ENCODE assay signal across 8 cellular contexts in genomic region chr1:44217809-44218410, GRCh38. TPM values are rescaled to one million over a fixed set of nuclear protein-coding genes. Genes with fewer than 3 reads are reported as not detected.
DNase-seq lines count a peak whose midpoint lies in the region; ATAC-seq and TF ChIP-seq lines count a peak whose summit lies in the region.

No MANE protein-coding gene starts in this region.

- peak; percentile 90 for TF ChIP-seq CTCF in foreskin fibroblast (IDR thresholded peaks at IDR 0.05; ENCODE audit: low read depth, low read length)

- H3K27me3 ChIP-seq in SJCRH30: no peaks in the 10 kb centered on the region

- no peak for ATAC-seq in HG03025 (IDR thresholded peaks at IDR 0.05; ENCODE audit: low FRiP score, unreplicated experiment)

- H3K4me1 ChIP-seq in SJCRH30: no peaks in the 10 kb centered on the region

- DNase-seq in ELF-1 (ENCODE audit: low read depth, low spot score) (peak; percentile 87), LoVo (ENCODE audit: low spot score) (peak; percentile 58), SJCRH30 (peak; percentile 71 to 90), foreskin fibroblast (peak; percentile 52 to 84), occipital lobe (lab: John Stamatoyannopoulos, UW) (peak; percentile 52)
- DNase-seq in activated effector memory CD4-positive, alpha-beta T cell treated with Interleukin-2 at 50 U/mL for 16 hours: peak; percentile 53

- H3K4me3 ChIP-seq in SJCRH30 (no peak overlapping the region), foreskin fibroblast (ENCODE audit: low read depth in 1 of 2, low read length in 2 of 2) (no peak overlapping the region)

- H3K36me3 ChIP-seq in SJCRH30: peaks cover 22% of the 10 kb centered on the region

- H3K27ac ChIP-seq in SJCRH30 (no peak overlapping the region), temporal lobe (ENCODE audit: low read depth, low read length) (peak overlapping the region; percentile 64)

- H3K9me3 ChIP-seq in SJCRH30 (replicated peaks): no peaks in the 10 kb centered on the region

RNA-seq across cellular contexts. Expression of gene DMAP1, which starts 4.6 kb away (rescaled TPM):
- total RNA-seq in SJCRH30 (2014; rRNA removed; shearing (Covaris generic)): 32.4 and 34.0 TPM in 2 replicates
- total RNA-seq in occipital lobe (31.5 TPM), temporal lobe (24.8 TPM)
